In the genomic region with DNA sequence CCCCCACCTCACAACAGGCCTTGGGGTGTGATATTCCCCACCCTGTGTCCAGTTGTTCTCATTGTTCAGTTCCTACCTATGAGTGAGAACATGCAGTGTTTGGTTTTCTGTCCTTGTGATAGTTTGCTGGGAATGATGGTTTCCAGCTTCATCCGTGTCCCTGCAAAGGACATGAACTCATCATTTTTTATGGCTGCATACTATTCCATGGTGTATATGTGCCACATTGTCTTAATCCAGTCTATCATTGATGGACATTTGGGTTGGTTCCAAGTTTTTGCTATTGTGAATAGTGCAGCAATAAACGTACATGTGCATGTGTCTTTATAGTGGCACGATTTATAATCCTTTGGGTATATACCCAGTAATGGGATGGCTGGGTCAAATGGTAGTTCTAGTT, we compare ENCODE assay signal across 2 cellular contexts. TPM values are rescaled to one million over a fixed set of nuclear protein-coding genes. Genes with fewer than 3 reads are reported as not detected.
"Had no signal": no experiment of that assay in that cellular context is flagged by ENCODE, and none has a peak within 500 bp of the region (broad histone marks: within the 10 kb centered on the region; RNA-seq: fewer than 3 reads in every experiment).

No MANE protein-coding gene starts in this region.

RNA-seq across cellular contexts. Expression of gene ADGRV1, which starts 41.7 kb away (rescaled TPM):
- total RNA-seq: activated CD4-positive, alpha-beta memory T cell treated with anti-CD3 and anti-CD28 coated beads, Interleukin-2, amount 10 ng/mL, durations not matched to agents 7 days and 5 days; activated CD4-positive, alpha-beta T cell treated with anti-CD3 and anti-CD28 coated beads, Interleukin-2, amount 10 ng/mL, durations not matched to agents 7 days and 5 days had no signal
